Comparison of ENCODE assay signal across 8 cellular contexts in the genomic region with DNA sequence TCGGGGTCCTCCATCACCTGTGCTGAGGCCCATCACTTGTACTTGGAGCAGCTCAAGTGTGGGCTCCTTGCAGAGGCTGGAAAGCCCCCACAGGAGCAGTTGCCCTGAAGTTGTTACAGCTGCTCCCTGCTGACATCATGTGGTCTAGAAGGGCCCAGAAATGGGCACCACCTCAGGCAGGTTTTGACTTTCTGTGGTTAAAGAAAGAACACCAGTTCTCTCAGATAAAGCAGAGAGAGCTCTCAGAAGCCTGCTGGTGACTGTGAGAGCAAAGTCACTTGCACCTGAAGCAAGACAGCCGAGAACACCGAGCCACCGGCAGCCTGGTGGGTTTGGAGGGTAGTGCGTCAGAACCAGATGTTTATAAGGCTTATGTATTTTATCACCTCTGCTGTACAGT.
DNase-seq lines count a peak whose midpoint lies in the region; TF ChIP-seq lines count a peak whose summit lies in the region.

No MANE protein-coding gene starts in this region.

- H3K27ac Mint-ChIP-seq in HFFc6 = no peak overlapping the region

- no peak overlapping the region for H3K4me3 ChIP-seq in GM12875 (ENCODE audit: low read depth, low read length)
- no peak overlapping the region for H3K4me3 ChIP-seq in breast epithelium

- peaks cover 14% of the 10 kb centered on the region for H3K4me1 Mint-ChIP-seq in HFFc6 (ENCODE audit: low read depth)

- peaks cover 1% of the 10 kb centered on the region for H3K27me3 Mint-ChIP-seq in HFFc6 (ENCODE audit: insufficient read depth)

- no peaks in the 10 kb centered on the region for H3K9me3 ChIP-seq in breast epithelium

- no peaks in the 10 kb centered on the region for H3K27me3 ChIP-seq in breast epithelium

- intact Hi-C loops in breast epithelium (cut with DNase I; ENCODE audit: low total_unique reads) = loop anchor here (10.0 kb wide), 1 partner anchor 92 kb away; no protein-coding TSS in a partner anchor

- no peaks in the 10 kb centered on the region for H3K9me3 Mint-ChIP-seq in HFFc6

- no peak overlapping the region for H3K4me3 Mint-ChIP-seq in HFFc6

- 0 out of 2 replicates have a peak, but pooled peaks have one; percentile 11 for TF ChIP-seq CTCF in GM12875 (IDR thresholded peaks at IDR 0.05; ENCODE audit: borderline replicate concordance, insufficient read depth, low read depth, low read length)
- peak; percentile 57 for TF ChIP-seq CTCF in HFFc6 (IDR thresholded peaks at IDR 0.05)
- TF ChIP-seq CTCF in breast epithelium (IDR thresholded peaks at IDR 0.05) = peak in 1 of 3 donors; percentile 10

- no peaks in the 10 kb centered on the region for H3K4me1 ChIP-seq in breast epithelium

- no peak for TF ChIP-seq POLR2A in breast epithelium (IDR thresholded peaks at IDR 0.05)

- no peak overlapping the region for H3K27ac ChIP-seq in breast epithelium

- no peaks in the 10 kb centered on the region; the same call in 1 of the 2 replicates for H3K36me3 Mint-ChIP-seq in HFFc6 (ENCODE audit: low read depth)

- no peaks in the 10 kb centered on the region for H3K36me3 ChIP-seq in breast epithelium

- DNase-seq in HFFc6 (no peak), OCI-M1 (lab: John Stamatoyannopoulos, UW) (peak; percentile 13), cerebellar cortex (ENCODE audit: low spot score) (no peak), breast epithelium (ENCODE audit: low spot score in 2 of 2) (no peak), ureter (ENCODE audit: low spot score) (no peak)
- peak; percentile 51 for DNase-seq in activated naive CD4-positive, alpha-beta T cell treated with anti-CD3 and anti-CD28 coated beads, Interleukin-2, amount 50 U/mL, for 16 hours
- peak; percentile 28 to 68 (median 33) for DNase-seq in stimulated activated CD4-positive, alpha-beta T cell treated with anti-CD3 and anti-CD28 coated beads, TNF-alpha, amount 100 ng/mL, for 48 hours (ENCODE audit: low read depth in 3 of 3)

Comparison
In these comparisons a context has a peak if more than half of its experiments do, and no peak if none do; other contexts are left out.
1. DNase-seq: peak in OCI-M1 (single experiment), activated naive CD4-positive, alpha-beta T cell treated with anti-CD3 and anti-CD28 coated beads, Interleukin-2, amount 50 U/mL, for 16 hours (single experiment) and stimulated activated CD4-positive, alpha-beta T cell treated with anti-CD3 and anti-CD28 coated beads, TNF-alpha, amount 100 ng/mL, for 48 hours (3 of 3); none in HFFc6 (single experiment), cerebellar cortex (single experiment), breast epithelium (0 of 2) and ureter (single experiment).